ENCODE assay signal across 19 cellular contexts in the genomic region with DNA sequence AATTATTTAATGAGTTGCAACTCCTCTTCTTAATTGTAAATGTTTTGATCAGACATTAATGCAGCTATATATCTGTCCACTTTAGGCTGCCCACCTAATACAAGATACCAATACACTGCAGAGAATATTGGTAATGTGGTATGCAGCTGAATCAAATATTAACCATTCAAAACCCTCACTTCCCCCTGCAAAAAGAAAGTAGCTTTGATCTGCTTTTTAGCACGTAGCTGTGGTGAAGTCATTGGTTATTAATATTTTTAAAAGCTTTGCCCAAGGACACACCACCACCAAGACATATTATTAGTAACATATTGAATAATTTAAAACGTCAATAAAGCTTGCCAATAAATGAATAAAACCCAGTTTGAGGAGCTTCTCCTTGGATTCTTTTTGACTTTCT. TPM values are rescaled to one million over a fixed set of nuclear protein-coding genes. Genes with fewer than 3 reads are reported as not detected.
A peak's percentile ranks its signal among the peaks of the same experiment; 100 is the strongest.
DNase-seq lines count a peak whose midpoint lies in the region; ATAC-seq and TF ChIP-seq lines count a peak whose summit lies in the region.
"Had no signal": no experiment of that assay in that cellular context is flagged by ENCODE, and none has a peak within 500 bp of the region (broad histone marks: within the 10 kb centered on the region; RNA-seq: fewer than 3 reads in every experiment).

No MANE protein-coding gene starts in this region.

- DNase-seq in RPMI8226 (no peak), HFFc6 (no peak), NCI-H128 (lab: John Stamatoyannopoulos, UW; ENCODE audit: unreplicated experiment) (no peak), SW480 (ENCODE audit: low spot score) (no peak)
- DNase-seq: DMS 273 treated with DMSO at 0.1 percent for 48 hours; effector CD4-positive, alpha-beta T cell; Karpas-422; left ventricle myocardium superior; naive B cell; NCI-H1436; T-cell; thyroid gland had no signal

- H3K4me1 Mint-ChIP-seq in HFFc6 (ENCODE audit: low read depth), result peaks cover 14% of the 10 kb centered on the region
- H3K4me1 Mint-ChIP-seq: activated naive CD4-positive, alpha-beta T cell treated with anti-CD3 and anti-CD28 coated beads, Interleukin-2, amount 50 U/mL, for 24 hours; naive B cell; T-cell had no signal

- H3K27ac Mint-ChIP-seq in HFFc6, result no peak overlapping the region
- H3K27ac Mint-ChIP-seq: activated naive CD4-positive, alpha-beta T cell treated with anti-CD3 and anti-CD28 coated beads, Interleukin-2, amount 50 U/mL, for 24 hours; GM23338; naive B cell; T-cell had no signal

- ATAC-seq in GM18520 (IDR thresholded peaks at IDR 0.05; ENCODE audit: unreplicated experiment), result peak; percentile 67
- ATAC-seq in GM21367 (IDR thresholded peaks at IDR 0.05; ENCODE audit: unreplicated experiment), result peak; percentile 61
- ATAC-seq in HG02943 (IDR thresholded peaks at IDR 0.05; ENCODE audit: low read depth, unreplicated experiment), result peak; percentile 87
- ATAC-seq in HG03558 (IDR thresholded peaks at IDR 0.05; ENCODE audit: extremely low read depth, unreplicated experiment), result peak; percentile 80
- ATAC-seq: activated CD4-positive, CD25-positive, alpha-beta regulatory T cell treated with anti-CD3 and anti-CD28 coated beads, Interleukin-2, amount 50 U/mL, for 24 hours; GM23338; T-cell had no signal

- no peak overlapping the region for H3K4me3 Mint-ChIP-seq in HFFc6
- H3K4me3 Mint-ChIP-seq: activated naive CD4-positive, alpha-beta T cell treated with anti-CD3 and anti-CD28 coated beads, Interleukin-2, amount 50 U/mL, for 24 hours; GM23338; T-cell had no signal

- no peaks in the 10 kb centered on the region for H3K9me3 Mint-ChIP-seq in HFFc6

- peaks cover 31% of the 10 kb centered on the region for H3K36me3 Mint-ChIP-seq in HFFc6 (ENCODE audit: low read depth)
- H3K36me3 Mint-ChIP-seq: activated naive CD4-positive, alpha-beta T cell treated with anti-CD3 and anti-CD28 coated beads, Interleukin-2, amount 50 U/mL, for 24 hours; T-cell had no signal

- TF ChIP-seq CTCF in HFFc6 (IDR thresholded peaks at IDR 0.05), result no peak

- H3K27me3 Mint-ChIP-seq in HFFc6 (ENCODE audit: insufficient read depth), result no peaks in the 10 kb centered on the region

RNA-seq across cellular contexts. Expression of gene CYP2U1, which starts 28.6 kb away (rescaled TPM):
- 10 to 100 TPM; 17.7 to 25.5 (median 21.7) TPM for total RNA-seq in HFFc6 (2021; fragmentation: NEBNext Ultra II Directional; extraction: Animal tissue kit (Norgen Biotek cat#: 25700))
